Comparison of ENCODE assay signal across 9 cellular contexts in the genomic region with DNA sequence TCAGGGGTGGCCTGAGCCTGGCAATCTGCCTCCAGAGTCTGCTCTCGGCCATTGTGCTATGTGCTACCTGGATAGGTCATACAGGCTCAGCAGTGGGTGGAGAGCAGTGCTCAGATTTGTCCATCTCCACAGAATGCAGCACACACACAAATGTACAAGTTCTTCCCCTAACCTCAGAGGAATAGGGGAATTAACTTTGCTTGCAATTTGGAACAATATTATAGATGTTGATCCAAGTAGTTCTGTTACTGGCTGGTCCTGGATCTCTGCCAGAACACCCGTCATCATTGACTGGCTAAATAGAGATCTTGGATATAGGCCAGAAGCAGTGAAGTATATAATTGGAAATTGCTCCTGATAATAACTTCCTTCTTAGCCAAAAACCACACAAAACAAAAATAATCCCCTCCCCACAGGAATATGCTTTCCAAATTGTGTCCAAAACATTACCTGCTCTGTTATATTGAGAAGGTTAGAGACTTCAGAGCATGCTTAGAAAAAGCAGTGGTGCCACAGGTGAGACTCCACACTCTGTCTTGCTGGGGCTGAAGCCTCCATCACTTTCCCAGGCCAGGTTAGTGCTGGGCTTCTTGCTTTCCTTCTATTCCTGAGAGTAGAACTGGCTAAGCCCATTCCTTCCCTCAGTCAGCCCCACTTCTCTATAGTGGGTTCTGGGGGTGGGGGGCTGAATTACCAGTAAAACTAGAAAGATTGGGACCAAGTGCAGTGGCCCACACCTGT. TPM values are rescaled to one million over a fixed set of nuclear protein-coding genes. Genes with fewer than 3 reads are reported as not detected.
DNase-seq lines count a peak whose midpoint lies in the region; ATAC-seq and TF ChIP-seq lines count a peak whose summit lies in the region.
"Had no signal": no experiment of that assay in that cellular context is flagged by ENCODE, and none has a peak within 500 bp of the region (broad histone marks: within the 10 kb centered on the region; RNA-seq: fewer than 3 reads in every experiment).

No MANE protein-coding gene starts in this region.

- no peaks in the 10 kb centered on the region for H3K4me1 ChIP-seq in CD8-positive, alpha-beta T cell (ENCODE audit: insufficient read depth, low read length)
- H3K4me1 ChIP-seq: Peyer's patch had no signal

- H3K27me3 ChIP-seq in CD8-positive, alpha-beta T cell (ENCODE audit: insufficient read depth, low read length): no peaks in the 10 kb centered on the region
- H3K27me3 ChIP-seq: Peyer's patch had no signal

- H3K9me3 ChIP-seq in CD8-positive, alpha-beta T cell (ENCODE audit: low read length): no peaks in the 10 kb centered on the region

- no peaks in the 10 kb centered on the region for H3K36me3 ChIP-seq in CD8-positive, alpha-beta T cell (ENCODE audit: insufficient read depth, low read length)
- H3K36me3 ChIP-seq: Peyer's patch had no signal

- POLR2A ChIA-PET in CD8-positive, alpha-beta T cell (lab: Charles Lee): no interaction called here

- peaks cover 12% of the 10 kb centered on the region for H3K9me3 Mint-ChIP-seq in Calu3 (ENCODE audit: low read depth, unreplicated experiment)
- peaks cover 5% of the 10 kb centered on the region for H3K9me3 Mint-ChIP-seq in CD8-positive, alpha-beta T cell
- H3K9me3 Mint-ChIP-seq in effector memory CD8-positive, alpha-beta T cell: no peaks in the 10 kb centered on the region

- H3K4me1 Mint-ChIP-seq in Calu3 (ENCODE audit: low read depth, unreplicated experiment): peaks cover 17% of the 10 kb centered on the region
- H3K4me1 Mint-ChIP-seq in CD8-positive, alpha-beta T cell (ENCODE audit: low read depth): no peaks in the 10 kb centered on the region
- no peaks in the 10 kb centered on the region for H3K4me1 Mint-ChIP-seq in effector memory CD8-positive, alpha-beta T cell (ENCODE audit: low read depth in 2 of 2)

- no peak overlapping the region for H3K4me3 Mint-ChIP-seq in Calu3 (ENCODE audit: low read depth, unreplicated experiment)
- H3K4me3 Mint-ChIP-seq in CD8-positive, alpha-beta T cell: no peak overlapping the region
- no peak overlapping the region for H3K4me3 Mint-ChIP-seq in effector memory CD8-positive, alpha-beta T cell

- H3K27ac ChIP-seq in CD8-positive, alpha-beta T cell (ENCODE audit: low read depth, low read length): no peak overlapping the region
- H3K27ac ChIP-seq: Peyer's patch had no signal

- peak; percentile 66 for DNase-seq in Calu3
- peak; percentile 76 for DNase-seq in NCI-H1694 treated with DMSO at 0.1 percent for 48 hours (lab: John Stamatoyannopoulos, UW)
- peak; percentile 20 for DNase-seq in astrocyte of the spinal cord (ENCODE audit: low read depth, low spot score)
- DNase-seq in kidney tubule cell (ENCODE audit: low spot score): peak; percentile 65
- no peak for DNase-seq in CD8-positive, alpha-beta T cell
- no peak for DNase-seq in effector memory CD8-positive, alpha-beta T cell
- no peak for DNase-seq in COLO829 (ENCODE audit: low spot score)

- no peak for ATAC-seq in CD8-positive, alpha-beta T cell
- ATAC-seq in HG02588 (IDR thresholded peaks at IDR 0.05; ENCODE audit: unreplicated experiment): no peak
- ATAC-seq in effector memory CD8-positive, alpha-beta T cell (replicated peaks): no peak

- peaks cover 11% of the 10 kb centered on the region for H3K36me3 Mint-ChIP-seq in Calu3 (ENCODE audit: insufficient read depth, unreplicated experiment)
- no peaks in the 10 kb centered on the region for H3K36me3 Mint-ChIP-seq in CD8-positive, alpha-beta T cell
- H3K36me3 Mint-ChIP-seq in effector memory CD8-positive, alpha-beta T cell (ENCODE audit: insufficient read depth): no peaks in the 10 kb centered on the region

- no peak overlapping the region for H3K4me3 ChIP-seq in astrocyte of the spinal cord (ENCODE audit: low read depth, low read length)
- no peak overlapping the region for H3K4me3 ChIP-seq in CD8-positive, alpha-beta T cell (ENCODE audit: low read depth, low read length)
- H3K4me3 ChIP-seq: Peyer's patch had no signal

- no peak overlapping the region for H3K27ac Mint-ChIP-seq in Calu3 (ENCODE audit: unreplicated experiment)
- H3K27ac Mint-ChIP-seq in CD8-positive, alpha-beta T cell: no peak overlapping the region
- H3K27ac Mint-ChIP-seq in effector memory CD8-positive, alpha-beta T cell: no peak overlapping the region

- in situ Hi-C loops in astrocyte of the spinal cord (cut with HindIII; ENCODE audit: low sequenced_read_pairs): no loop called here

- CTCF ChIA-PET in Calu3 (lab: Charles Lee): interaction anchor here (0.6 kb wide), 1 partner anchor 375 kb away, joined by 3 read pairs; no protein-coding TSS in a partner anchor
- CTCF ChIA-PET in CD8-positive, alpha-beta T cell (lab: Charles Lee): no interaction called here

- intact Hi-C loops in Calu3 (cut with micrococcal nuclease; ENCODE audit: unreplicated experiment): no loop called here
- intact Hi-C loops in CD8-positive, alpha-beta T cell (cut with DNase I, micrococcal nuclease): no loop called here

- TF ChIP-seq CTCF in Calu3 (IDR thresholded peaks at IDR 0.05; ENCODE audit: unreplicated experiment) (no peak), astrocyte of the spinal cord (IDR thresholded peaks at IDR 0.05; ENCODE audit: low read depth, low read length) (no peak)
- TF ChIP-seq CTCF in CD8-positive, alpha-beta T cell (IDR thresholded peaks at IDR 0.05): no peak

- BruUV-seq in Calu3 (replicated peaks; lab: Mats Ljungman, UMichigan): TSS peak; percentile 27

- H3K27me3 Mint-ChIP-seq in Calu3 (ENCODE audit: unreplicated experiment): no peaks in the 10 kb centered on the region
- no peaks in the 10 kb centered on the region for H3K27me3 Mint-ChIP-seq in CD8-positive, alpha-beta T cell (ENCODE audit: low read depth)
- H3K27me3 Mint-ChIP-seq in effector memory CD8-positive, alpha-beta T cell: peaks cover 6 to 7% of the 10 kb centered on the region in 2 donors

RNA-seq across cellular contexts. Expression of a gene that starts 38.8 kb away (rescaled TPM):
- total RNA-seq in Calu3 (2022): 39.7 and 47.3 TPM in 2 replicates
- total RNA-seq in CD8-positive, alpha-beta T cell: 1 to 10 TPM; 2.0 to 2.5 TPM

RNA-seq across cellular contexts. Expression of a gene that starts 49.3 kb away (rescaled TPM):
- total RNA-seq in Calu3 (2022): 1.2 and 1.7 TPM in 2 replicates
- total RNA-seq in CD8-positive, alpha-beta T cell: 1 to 10 TPM; 5.6 to 6.6 TPM

Comparison
In these comparisons a context has a peak if more than half of its experiments do, and no peak if none do; other contexts are left out.
1. DNase-seq: peak in Calu3 (single experiment), NCI-H1694 treated with DMSO at 0.1 percent for 48 hours (single experiment), astrocyte of the spinal cord (single experiment) and kidney tubule cell (single experiment); none in CD8-positive, alpha-beta T cell (0 of 7), effector memory CD8-positive, alpha-beta T cell (0 of 3) and COLO829 (single experiment).
2. RNA of a gene that starts 38.8 kb away (total RNA-seq): 39.7 to 47.3 TPM in Calu3; 2.0 to 2.5 TPM in CD8-positive, alpha-beta T cell; every median in the first group is over 10 times any median in the second.